Comparison of ENCODE assay signal across 8 cellular contexts in the genomic region with DNA sequence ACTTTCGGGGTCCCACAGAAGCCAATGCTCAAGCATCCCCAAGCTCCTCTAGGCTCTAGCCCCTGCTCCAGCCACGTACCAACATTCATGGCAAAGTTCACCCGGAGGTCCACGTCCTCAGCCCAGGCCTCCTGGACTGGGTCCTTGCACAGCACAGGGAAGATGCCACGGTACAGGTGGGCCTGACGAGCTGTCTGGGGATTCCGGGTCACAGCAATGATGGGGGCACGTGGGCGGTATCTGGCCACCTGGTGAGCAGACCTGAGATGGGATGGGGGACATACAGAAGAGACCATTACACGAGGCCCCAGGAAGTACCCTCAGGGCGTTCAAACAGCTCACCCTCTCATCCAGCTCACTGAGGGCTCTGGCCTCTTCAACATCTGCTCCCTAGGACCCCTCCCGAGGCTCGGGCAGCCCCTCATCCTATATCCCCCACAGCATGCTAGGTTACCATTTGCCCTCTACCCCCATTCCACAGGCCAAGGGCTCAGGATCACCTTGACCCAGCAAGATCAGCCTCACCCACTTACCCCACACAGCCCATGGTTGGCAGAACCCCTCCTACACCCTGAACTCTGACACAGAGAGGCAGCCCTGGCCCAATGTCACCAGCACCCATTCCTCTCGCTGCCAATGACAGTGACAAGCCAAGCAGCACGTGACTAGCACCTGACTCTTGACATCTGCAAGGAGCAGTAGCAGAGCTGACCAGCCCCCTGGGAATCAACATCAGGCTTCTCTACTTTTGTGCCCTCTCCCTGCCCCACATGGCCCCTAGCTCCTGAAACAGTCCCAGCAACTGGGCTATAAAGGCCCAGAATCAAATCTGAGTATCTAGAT. TPM values are rescaled to one million over a fixed set of nuclear protein-coding genes. Genes with fewer than 3 reads are reported as not detected.
DNase-seq lines count a peak whose midpoint lies in the region; ATAC-seq, FAIRE-seq and TF ChIP-seq lines count a peak whose summit lies in the region.
"Had no signal": no experiment of that assay in that cellular context is flagged by ENCODE, and none has a peak within 500 bp of the region (broad histone marks: within the 10 kb centered on the region; RNA-seq: fewer than 3 reads in every experiment).

No MANE protein-coding gene starts in this region.

- peaks cover 9% of the 10 kb centered on the region for H3K27me3 Mint-ChIP-seq in CD8-positive, alpha-beta T cell (ENCODE audit: low read depth)
- H3K27me3 Mint-ChIP-seq in IgD-negative memory B cell, result peaks cover 10% of the 10 kb centered on the region

- peaks cover 71% of the 10 kb centered on the region for H3K36me3 Mint-ChIP-seq in CD8-positive, alpha-beta T cell
- H3K36me3 Mint-ChIP-seq in IgD-negative memory B cell, result peaks cover 2% of the 10 kb centered on the region

- H3K9ac ChIP-seq in K562 (ENCODE audit: insufficient read depth in 1 of 2, low read depth in 2 of 2, low read length in 2 of 2) (peak overlapping the region in 1 of 2 experiments; percentile 35; a peak in 2 of 4 replicates), PC-3 (ENCODE audit: low read length) (no peak overlapping the region)

- no TSS peak for BruUV-seq in K562 (replicated peaks; lab: Mats Ljungman, UMichigan)
- no TSS peak for BruUV-seq in PC-3 (replicated peaks; lab: Mats Ljungman, UMichigan)

- in situ Hi-C loops in K562 (cut with MboI), result no loop called here

- no peaks in the 10 kb centered on the region; the same call in 2 of the 3 replicates for H3K79me2 ChIP-seq in K562 (ENCODE audit: control insufficient read depth, insufficient read depth, low read length)
- 0 out of 2 replicates have a peak, but pooled peaks cover 4% of the 10 kb centered on the region for H3K79me2 ChIP-seq in PC-3 (ENCODE audit: low read length)

- peaks cover 3% of the 10 kb centered on the region for H3K9me1 ChIP-seq in K562 (ENCODE audit: control insufficient read depth, insufficient read depth, low read length)

- no peak overlapping the region for H3K4me3 Mint-ChIP-seq in CD8-positive, alpha-beta T cell
- H3K4me3 Mint-ChIP-seq in IgD-negative memory B cell, result no peak overlapping the region

- peaks cover 33% of the 10 kb centered on the region for H3F3A ChIP-seq in PC-3 (ENCODE audit: low read length, unreplicated experiment)

- POLR2A ChIA-PET in CD8-positive, alpha-beta T cell (lab: Charles Lee), result interaction anchor here (1.8 to 3.0 kb wide), 2 partner anchors 26 to 30 kb away, joined by 5 to 9 read pairs; partner anchors contain the start of gene PKM
- POLR2A ChIA-PET in K562 (lab: Yijun Ruan, JAX), result interaction anchor here (0.8 to 1.1 kb wide), 3 partner anchors 10 to 478 kb away, joined by 3 to 5 read pairs (median 3); no protein-coding TSS in a partner anchor
- POLR2A ChIA-PET in PC-3 (lab: Charles Lee; ENCODE audit: unreplicated experiment), result interaction anchor here (0.6 kb wide), 1 partner anchor 10 kb away, joined by 7 read pairs; no protein-coding TSS in a partner anchor

- no peak for TF ChIP-seq POLR2A in K562 (conservative IDR thresholded peaks at IDR 0.05)

- intact Hi-C loops in CD8-positive, alpha-beta T cell (cut with DNase I, micrococcal nuclease), result no loop called here
- intact Hi-C loops in K562 (cut with micrococcal nuclease) (no loop called here), PC-3 (cut with micrococcal nuclease) (no loop called here)

- H3K4me2 ChIP-seq in K562 (ENCODE audit: insufficient read depth, low read length), result no peak overlapping the region
- H3K4me2 ChIP-seq in PC-3 (ENCODE audit: low read length), result no peak overlapping the region

- H3K9me2 ChIP-seq in PC-3 (replicated peaks; ENCODE audit: low read length), result no peaks in the 10 kb centered on the region

- TF ChIP-seq RAD21 in K562 (CRISPR knock-in tag; conservative IDR thresholded peaks at IDR 0.05 in 1 of 2, IDR thresholded peaks at IDR 0.05 in 1 of 2), result no peak

- H3K27ac Mint-ChIP-seq in CD8-positive, alpha-beta T cell, result no peak overlapping the region
- H3K27ac Mint-ChIP-seq in IgD-negative memory B cell, result peak overlapping the region in 2 of 3 donors; percentile 19 to 93

- H3K9me3 Mint-ChIP-seq in CD8-positive, alpha-beta T cell, result no peaks in the 10 kb centered on the region
- no peaks in the 10 kb centered on the region for H3K9me3 Mint-ChIP-seq in IgD-negative memory B cell
- H3K9me3 Mint-ChIP-seq: neural crest cell had no signal

- WGBS in K562 (ENCODE audit: insufficient coverage, low coverage, missing lambda C conversion rate), result 86% methylated on average over 15 of the region's 15 CpGs

- H2AFZ ChIP-seq in K562 (ENCODE audit: low read depth, low read length) (no peak overlapping the region), PC-3 (ENCODE audit: low read length) (no peak overlapping the region)

- no peaks in the 10 kb centered on the region for H3K9me3 ChIP-seq in CD8-positive, alpha-beta T cell (ENCODE audit: low read length)
- H3K9me3 ChIP-seq in K562 (replicated peaks; ENCODE audit: control insufficient read depth, insufficient read depth, low read depth, low read length) (no peaks in the 10 kb centered on the region), neutrophil (no peaks in the 10 kb centered on the region), PC-3 (ENCODE audit: low read length) (no peaks in the 10 kb centered on the region)

- peaks cover 59% of the 10 kb centered on the region for H3K36me3 ChIP-seq in CD8-positive, alpha-beta T cell (ENCODE audit: insufficient read depth, low read length)
- H3K36me3 ChIP-seq in K562 (ENCODE audit: control insufficient read depth, insufficient read depth, low read length) (peaks cover 77% of the 10 kb centered on the region), neutrophil (peaks cover 77% of the 10 kb centered on the region), PC-3 (ENCODE audit: low read depth, low read length) (peaks cover 77% of the 10 kb centered on the region)

- TF ChIP-seq EP300 in K562 (IDR thresholded peaks at IDR 0.05; ENCODE audit: low read length), result no peak

- H3K4me1 ChIP-seq in CD8-positive, alpha-beta T cell (ENCODE audit: insufficient read depth, low read length), result peaks cover 5% of the 10 kb centered on the region
- H3K4me1 ChIP-seq in K562 (replicated peaks in 1 of 2; ENCODE audit: control insufficient read depth in 2 of 2, insufficient read depth in 2 of 2, low read length in 2 of 2) (peaks cover 0 to 9% of the 10 kb centered on the region in 2 experiments; a peak in 1 of 5 replicates), neutrophil (ENCODE audit: control insufficient read depth in 1 of 2, insufficient read depth in 1 of 2, low read depth in 1 of 2, low read length in 1 of 2) (peaks cover 15 to 17% of the 10 kb centered on the region in 2 experiments), PC-3 (ENCODE audit: insufficient read depth, low read length) (no peaks in the 10 kb centered on the region)

- peak overlapping the region; percentile 10 for H3K27ac ChIP-seq in CD8-positive, alpha-beta T cell (ENCODE audit: low read depth, low read length)
- H3K27ac ChIP-seq in K562 (ENCODE audit: extremely low read depth, low read depth, low read length) (no peak overlapping the region), neutrophil (peak overlapping the region; percentile 54), PC-3 (ENCODE audit: low read length) (no peak overlapping the region)

- ATAC-seq in CD8-positive, alpha-beta T cell, result no peak
- ATAC-seq in K562, result no peak
- no peak for ATAC-seq in PC-3
- no peak for ATAC-seq in GM19324 (IDR thresholded peaks at IDR 0.05; ENCODE audit: low FRiP score, unreplicated experiment)

- CTCF ChIA-PET in CD8-positive, alpha-beta T cell (lab: Charles Lee), result interaction anchor here (0.6 to 8.2 kb wide), 21 partner anchors 9 to 176 kb away, joined by 3 to 109 read pairs (median 4); no protein-coding TSS in a partner anchor
- CTCF ChIA-PET in K562 (lab: Yijun Ruan, JAX; ENCODE audit: low intra/inter-chr PET ratio) (interaction anchor here (0.6 to 0.9 kb wide), 3 partner anchors 85 to 272 kb away, joined by 3 to 4 read pairs (median 3); no protein-coding TSS in a partner anchor), PC-3 (lab: Charles Lee) (no interaction called here)

- TF ChIP-seq CTCF in CD8-positive, alpha-beta T cell (IDR thresholded peaks at IDR 0.05), result no peak
- TF ChIP-seq CTCF in K562 (IDR thresholded peaks at IDR 0.05 in 2 of 3, conservative IDR thresholded peaks at IDR 0.05 in 1 of 3; ENCODE audit: insufficient read depth in 2 of 3, low read depth in 1 of 3, low read length in 3 of 3) (no peak), neutrophil (IDR thresholded peaks at IDR 0.05) (no peak), PC-3 (conservative IDR thresholded peaks at IDR 0.05; ENCODE audit: low read depth, low read length) (no peak)

- H3K27me3 ChIP-seq in CD8-positive, alpha-beta T cell (ENCODE audit: insufficient read depth, low read length), result no peaks in the 10 kb centered on the region
- H3K27me3 ChIP-seq in K562 (ENCODE audit: control insufficient read depth in 2 of 2, insufficient read depth in 2 of 2, low read length in 2 of 2) (no peaks in the 10 kb centered on the region), neutrophil (peaks cover 30% of the 10 kb centered on the region), PC-3 (ENCODE audit: low read length) (no peaks in the 10 kb centered on the region)

- H3K4me1 Mint-ChIP-seq in CD8-positive, alpha-beta T cell (ENCODE audit: low read depth), result peaks cover 9% of the 10 kb centered on the region
- peaks cover 0 to 8% (median 5%) of the 10 kb centered on the region in 3 donors for H3K4me1 Mint-ChIP-seq in IgD-negative memory B cell

- H4K20me1 ChIP-seq in K562 (replicated peaks; ENCODE audit: control insufficient read depth, insufficient read depth, low read length) (peaks cover 23% of the 10 kb centered on the region), PC-3 (ENCODE audit: low read length) (peaks cover 53% of the 10 kb centered on the region)

- no peak overlapping the region for H3K4me3 ChIP-seq in CD8-positive, alpha-beta T cell (ENCODE audit: low read depth, low read length)
- H3K4me3 ChIP-seq in K562 (no peak overlapping the region), neutrophil (ENCODE audit: low read depth in 1 of 2, low read length in 1 of 2) (no peak overlapping the region), PC-3 (ENCODE audit: low read length) (no peak overlapping the region)

- DNase-seq in CD8-positive, alpha-beta T cell, result no peak
- no peak for DNase-seq in K562 (ENCODE audit: extremely low read depth in 1 of 4, low spot score in 3 of 4)
- DNase-seq in HuH-7.5 (ENCODE audit: low spot score), result no peak
- DNase-seq in PC-3, result no peak

- no peak for FAIRE-seq in K562 (lab: Jason Lieb, UNC)

RNA-seq across cellular contexts. Expression of gene GRAMD2A, which starts 3.0 kb away (rescaled TPM):
- not detected for total RNA-seq in CD8-positive, alpha-beta T cell
- not detected for polyA plus RNA-seq in IgD-negative memory B cell
- total RNA-seq in K562 (2011; cell fraction: chromatin; rRNA removed; ENCODE audit: low replicate concordance), result 0.28 TPM in 1 of 2 replicates, not detected in the other
- total RNA-seq in K562 (2011; cell fraction: nucleolus; rRNA removed), result 0.17 and 0.26 TPM in 2 replicates
- 0.15 TPM in 1 of 2 replicates, not detected in the other for total RNA-seq in K562 (2011; cell fraction: nucleoplasm; rRNA removed)
- not detected in 2 replicates for total RNA-seq in K562 (2014; rRNA removed)
- total RNA-seq in K562 (2014; rRNA removed; fragmentation: Illumina TruSeq; extraction: Trizol), result not detected in 2 replicates
- not detected in 2 replicates for total RNA-seq in K562 (2015; rRNA removed; fragmentation: Illumina TruSeq; extraction: Trizol)
- total RNA-seq in K562 (2021), result not detected in 2 replicates
- polyA plus RNA-seq in K562 (2011; rRNA removed), result 0.14 and 0.22 TPM in 2 replicates
- 0.03 and 0.16 TPM in 2 replicates for polyA plus RNA-seq in K562 (2011; cell fraction: cytosol; rRNA removed)
- 0.14 and 1.1 TPM in 2 replicates for polyA plus RNA-seq in K562 (2011; cell fraction: nucleus; rRNA removed)
- not detected in 2 replicates for polyA plus RNA-seq in K562 (2012)
- polyA plus RNA-seq in K562 (2014; fragmentation: Illumina TruSeq; extraction: Trizol), result not detected in 2 replicates
- not detected for polyA plus RNA-seq in K562 (2014; fragmentation: Nextera tagmentation; extraction: Ambion mirVana)
- polyA plus RNA-seq in K562 (2014; rRNA removed), result 0.08 TPM in 1 of 2 replicates, not detected in the other
- polyA minus RNA-seq in K562 (2011; rRNA and poly(A)+ RNA removed), result 0.14 TPM in 1 of 2 replicates, not detected in the other
- not detected in 2 replicates for polyA minus RNA-seq in K562 (2011; cell fraction: cytosol; rRNA and poly(A)+ RNA removed)
- 0.40 TPM in 1 of 2 replicates, not detected in the other for polyA minus RNA-seq in K562 (2011; cell fraction: nucleus; rRNA and poly(A)+ RNA removed)
- 0.07 TPM in 1 of 2 replicates, not detected in the other for total RNA-seq in PC-3 (2014; rRNA removed)

RNA-seq across cellular contexts. Expression of gene PKM, which starts 30.4 kb away (rescaled TPM):
- total RNA-seq in CD8-positive, alpha-beta T cell, result 100 to 1,000 TPM; 121 to 123 TPM
- polyA plus RNA-seq in IgD-negative memory B cell, result 360 TPM
- 776 and 1,084 TPM in 2 replicates for total RNA-seq in K562 (2011; cell fraction: chromatin; rRNA removed; ENCODE audit: low replicate concordance)
- total RNA-seq in K562 (2011; cell fraction: nucleolus; rRNA removed), result 622 and 649 TPM in 2 replicates
- 690 and 711 TPM in 2 replicates for total RNA-seq in K562 (2011; cell fraction: nucleoplasm; rRNA removed)
- 368 and 422 TPM in 2 replicates for total RNA-seq in K562 (2014; rRNA removed)
- 309 and 338 TPM in 2 replicates for total RNA-seq in K562 (2014; rRNA removed; fragmentation: Illumina TruSeq; extraction: Trizol)
- 472 and 481 TPM in 2 replicates for total RNA-seq in K562 (2015; rRNA removed; fragmentation: Illumina TruSeq; extraction: Trizol)
- total RNA-seq in K562 (2021), result 466 and 471 TPM in 2 replicates
- 825 and 845 TPM in 2 replicates for polyA plus RNA-seq in K562 (2011; rRNA removed)
- polyA plus RNA-seq in K562 (2011; cell fraction: cytosol; rRNA removed), result 818 and 936 TPM in 2 replicates
- polyA plus RNA-seq in K562 (2011; cell fraction: nucleus; rRNA removed), result 810 and 976 TPM in 2 replicates
- 655 and 840 TPM in 2 replicates for polyA plus RNA-seq in K562 (2012)
- polyA plus RNA-seq in K562 (2014; fragmentation: Illumina TruSeq; extraction: Trizol), result 507 and 521 TPM in 2 replicates
- 100 to 1,000 TPM; 140 to 308 TPM for polyA plus RNA-seq in K562 (2014; fragmentation: Nextera tagmentation; extraction: Ambion mirVana)
- 383 and 417 TPM in 2 replicates for polyA plus RNA-seq in K562 (2014; rRNA removed)
- 1,620 and 1,672 TPM in 2 replicates for polyA minus RNA-seq in K562 (2011; rRNA and poly(A)+ RNA removed)
- polyA minus RNA-seq in K562 (2011; cell fraction: cytosol; rRNA and poly(A)+ RNA removed), result 474 and 637 TPM in 2 replicates
- polyA minus RNA-seq in K562 (2011; cell fraction: nucleus; rRNA and poly(A)+ RNA removed), result 388 and 642 TPM in 2 replicates
- 1,963 and 2,296 TPM in 2 replicates for total RNA-seq in PC-3 (2014; rRNA removed)

Comparison
In these comparisons a context has a peak if more than half of its experiments do, and no peak if none do; other contexts are left out.
1. H3K27ac ChIP-seq: peak in CD8-positive, alpha-beta T cell (single experiment) and neutrophil (single experiment); none in K562 (single experiment) and PC-3 (single experiment).